Comparison of ENCODE assay signal across 12 cellular contexts in the genomic region with DNA sequence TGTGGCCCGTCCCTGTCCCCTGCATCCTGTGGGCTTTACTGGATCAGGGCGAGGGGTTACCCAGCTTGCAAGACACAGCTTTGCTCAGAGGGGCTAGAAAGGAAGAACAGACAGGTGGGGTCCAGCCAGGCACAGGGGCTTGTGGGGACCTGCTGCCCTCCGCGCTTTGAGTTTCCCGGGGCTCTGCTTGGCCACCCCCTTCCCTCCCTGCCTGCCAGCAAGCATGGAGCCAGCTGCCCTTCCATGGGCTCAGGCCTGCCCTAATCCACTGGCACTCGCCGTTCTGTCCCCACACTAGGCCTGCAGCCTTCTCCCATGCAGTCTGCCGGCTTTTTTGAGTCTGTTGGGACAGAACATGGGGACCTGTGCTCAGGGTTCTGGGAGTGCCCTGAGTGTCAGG. TPM values are rescaled to one million over a fixed set of nuclear protein-coding genes. Genes with fewer than 3 reads are reported as not detected.
A peak's percentile ranks its signal among the peaks of the same experiment; 100 is the strongest.
DNase-seq lines count a peak whose midpoint lies in the region; ATAC-seq and TF ChIP-seq lines count a peak whose summit lies in the region.
"Had no signal": no experiment of that assay in that cellular context is flagged by ENCODE, and none has a peak within 500 bp of the region (broad histone marks: within the 10 kb centered on the region; RNA-seq: fewer than 3 reads in every experiment).

No MANE protein-coding gene starts in this region.

- H2BK120ac ChIP-seq in mesenchymal stem cell (ENCODE audit: low read depth, low read length): no peak overlapping the region

- H4K91ac ChIP-seq in mesenchymal stem cell (ENCODE audit: low read length): no peak overlapping the region

- TF ChIP-seq CTCF in CD14-positive monocyte (IDR thresholded peaks at IDR 0.05) (no peak), neural crest cell (conservative IDR thresholded peaks at IDR 0.05) (no peak)

- H3K18ac ChIP-seq in mesenchymal stem cell (ENCODE audit: low read depth in 1 of 2, low read length in 2 of 2): no peak overlapping the region

- no peak overlapping the region for H3K14ac ChIP-seq in mesenchymal stem cell (ENCODE audit: low read length in 2 of 2)

- no peak overlapping the region for H3K4me3 ChIP-seq in H7 (ENCODE audit: insufficient read depth, low read depth, low read length)
- H3K4me3 ChIP-seq in mesenchymal stem cell (ENCODE audit: insufficient read depth in 1 of 2, low read depth in 1 of 2, low read length in 2 of 2): no peak overlapping the region
- H3K4me3 ChIP-seq: adrenal gland had no signal

- H3K4me3 Mint-ChIP-seq in CD14-positive monocyte: peak overlapping the region; percentile 48 to 76
- peak overlapping the region; percentile 95 for H3K4me3 Mint-ChIP-seq in neural crest cell

- no peak overlapping the region for H3K4ac ChIP-seq in mesenchymal stem cell (ENCODE audit: low read depth in 1 of 2, low read length in 2 of 2)

- no peak for DNase-seq in CD14-positive monocyte (ENCODE audit: low spot score)
- DNase-seq in H7: peak; percentile 43
- DNase-seq in neural crest cell (ENCODE audit: low read depth, low spot score): no peak
- no peak for DNase-seq in activated CD8-positive, alpha-beta memory T cell treated with anti-CD3 and anti-CD28 coated beads, Interleukin-2, amount 50 U/mL, for 48 hours
- no peak for DNase-seq in mesenchymal stem cell
- DNase-seq in activated CD4-positive, CD25-positive, alpha-beta regulatory T cell (lab: John Stamatoyannopoulos, UW): no peak
- DNase-seq: adrenal gland, GF-D8, HCEC 1CT, SW 1271 had no signal

- H4K8ac ChIP-seq in mesenchymal stem cell (ENCODE audit: low read length): no peak overlapping the region

- peaks cover 40% of the 10 kb centered on the region for H3K4me1 ChIP-seq in mesenchymal stem cell (ENCODE audit: control insufficient read depth, insufficient read depth, low read depth, low read length)

- no peak overlapping the region for H3K4me2 ChIP-seq in mesenchymal stem cell (ENCODE audit: low read length, poor library complexity, severe bottlenecking)

- peaks cover 51% of the 10 kb centered on the region for H3K79me1 ChIP-seq in mesenchymal stem cell (replicated peaks; ENCODE audit: low read length, poor library complexity, severe bottlenecking)

- no peak overlapping the region for H2BK12ac ChIP-seq in mesenchymal stem cell (ENCODE audit: low read length in 2 of 2)

- no peaks in the 10 kb centered on the region for H3K9me3 ChIP-seq in mesenchymal stem cell (ENCODE audit: control insufficient read depth, low read length)
- H3K9me3 ChIP-seq: adrenal gland had no signal

- H3K23ac ChIP-seq in mesenchymal stem cell (ENCODE audit: low read length in 2 of 2): no peak overlapping the region

- no peak overlapping the region for H3K9ac ChIP-seq in mesenchymal stem cell (ENCODE audit: low read length)

- peaks cover 0 to 3% (median 0%) of the 10 kb centered on the region in 7 donors for H3K9me3 Mint-ChIP-seq in CD14-positive monocyte
- H3K9me3 Mint-ChIP-seq in neural crest cell: no peaks in the 10 kb centered on the region

- H3K36me3 Mint-ChIP-seq in CD14-positive monocyte (peaks cover 38 to 57% of the 10 kb centered on the region in 2 donors), neural crest cell (ENCODE audit: low read depth) (no peaks in the 10 kb centered on the region)

- H3K4me1 Mint-ChIP-seq in CD14-positive monocyte (peaks cover 70% of the 10 kb centered on the region), neural crest cell (peaks cover 32% of the 10 kb centered on the region)

- 95% methylated on average over 8 of the region's 8 CpGs for WGBS in mesenchymal stem cell

- H3K27ac ChIP-seq in angular gyrus (ENCODE audit: low read depth, low read length) (peak overlapping the region; percentile 68), mesenchymal stem cell (ENCODE audit: low read length, poor library complexity, severe bottlenecking) (no peak overlapping the region)

- H3K27me3 Mint-ChIP-seq in CD14-positive monocyte (ENCODE audit: low read depth in 3 of 3) (peaks cover 5 to 7% (median 5%) of the 10 kb centered on the region in 3 donors), neural crest cell (ENCODE audit: low read depth) (peaks cover 2% of the 10 kb centered on the region)

- intact Hi-C loops in CD14-positive monocyte (cut with micrococcal nuclease): no loop called here

- H2BK15ac ChIP-seq in mesenchymal stem cell (ENCODE audit: low read depth, poor library complexity, severe bottlenecking): no peak overlapping the region

- H3K36me3 ChIP-seq in H7 (replicated peaks; ENCODE audit: control insufficient read depth, insufficient read depth, low read length) (peaks cover 8% of the 10 kb centered on the region), mesenchymal stem cell (ENCODE audit: control insufficient read depth in 1 of 2, insufficient read depth in 2 of 2, low read depth in 1 of 2, low read length in 2 of 2) (peaks cover 13 to 34% of the 10 kb centered on the region in 2 experiments)

- H3K27me3 ChIP-seq in H7 (ENCODE audit: control insufficient read depth, insufficient read depth, low read length) (no peaks in the 10 kb centered on the region; the same call in 1 of the 2 replicates), mesenchymal stem cell (ENCODE audit: control insufficient read depth in 1 of 2, insufficient read depth in 1 of 2, low read length in 2 of 2) (no peaks in the 10 kb centered on the region)
- H3K27me3 ChIP-seq: adrenal gland had no signal

- H2AK5ac ChIP-seq in mesenchymal stem cell (ENCODE audit: low read length, severe bottlenecking): no peak overlapping the region

- H3K27ac Mint-ChIP-seq in CD14-positive monocyte (peak overlapping the region in 6 of 7 donors; percentile 25 to 86 (median 68)), neural crest cell (ENCODE audit: unreplicated experiment) (peak overlapping the region; percentile 40)

- no peak for ATAC-seq in HG02885 (IDR thresholded peaks at IDR 0.05; ENCODE audit: poor library complexity, unreplicated experiment)

- no peak overlapping the region for H2AFZ ChIP-seq in mesenchymal stem cell (ENCODE audit: low read depth, low read length)

- no peak overlapping the region for H2BK5ac ChIP-seq in mesenchymal stem cell (ENCODE audit: low read depth, low read length, poor library complexity, severe bottlenecking)

RNA-seq across cellular contexts. Expression of a gene that starts 3.4 kb away (rescaled TPM):
- 100 to 1,000 TPM in 1 of 2 donors, 10 to 100 TPM in 1; 91.7 to 111 TPM for polyA plus RNA-seq in CD14-positive monocyte
- total RNA-seq in H7 (2014; rRNA removed; shearing (Covaris generic)): 34.1 and 34.9 TPM in 2 replicates
- 89.4 and 93.5 TPM in 2 replicates for total RNA-seq in neural crest cell
- polyA plus RNA-seq in mesenchymal stem cell (2013, experiment 1 of 2): 10.0 TPM
- polyA plus RNA-seq in mesenchymal stem cell (2013, experiment 2 of 2): 10.1 TPM
